8 cellular contexts compared by ENCODE assay signal in the genomic region with DNA sequence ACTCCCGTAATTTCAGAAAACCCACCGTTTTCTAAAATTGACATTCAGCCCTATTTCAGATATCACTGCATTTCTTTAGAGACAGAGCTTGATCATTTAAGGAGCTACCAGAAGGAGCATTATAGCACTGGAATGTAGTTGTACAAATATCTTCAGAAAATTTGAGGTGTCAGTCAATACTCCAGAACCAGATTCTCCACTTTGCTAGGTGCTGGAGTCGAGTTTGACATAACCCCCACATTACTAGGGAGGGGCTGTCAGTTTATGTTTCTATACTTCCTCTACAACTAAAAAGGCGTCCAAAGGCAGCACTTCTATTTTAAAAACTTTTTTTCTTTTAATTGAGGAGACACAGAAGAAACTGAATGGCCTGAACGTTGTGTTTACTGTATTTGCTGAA. TPM values are rescaled to one million over a fixed set of nuclear protein-coding genes. Genes with fewer than 3 reads are reported as not detected.
DNase-seq lines count a peak whose midpoint lies in the region; ATAC-seq lines count a peak whose summit lies in the region.

No MANE protein-coding gene starts in this region.

- peak overlapping the region; percentile 94 for H3K27ac Mint-ChIP-seq in central memory CD8-positive, alpha-beta T cell (ENCODE audit: low read depth)
- H3K27ac Mint-ChIP-seq in naive thymus-derived CD4-positive, alpha-beta T cell = peak overlapping the region in 8 of 9 donors; percentile 27 to 90 (median 76)

- no peaks in the 10 kb centered on the region for H3K9me3 ChIP-seq in HUES64 (ENCODE audit: insufficient read depth, low read depth, low read length)
- no peaks in the 10 kb centered on the region for H3K9me3 ChIP-seq in naive thymus-derived CD4-positive, alpha-beta T cell (ENCODE audit: control insufficient read depth in 2 of 3, low read length in 3 of 3)

- peak overlapping the region; percentile 28 for H2AFZ ChIP-seq in ACC112 (ENCODE audit: low read length, unreplicated experiment)

- H3K9me3 Mint-ChIP-seq in central memory CD8-positive, alpha-beta T cell = no peaks in the 10 kb centered on the region
- H3K9me3 Mint-ChIP-seq in naive thymus-derived CD4-positive, alpha-beta T cell = peaks cover 0 to 5% (median 0%) of the 10 kb centered on the region in 11 donors

- H3K4me1 ChIP-seq in ACC112 (ENCODE audit: control insufficient read depth, insufficient read depth, low read length, unreplicated experiment) (peaks cover 31% of the 10 kb centered on the region), HUES64 (ENCODE audit: insufficient read depth, low read length) (peaks cover 11% of the 10 kb centered on the region; the same call in 1 of the 2 replicates)
- peaks cover 22 to 23% of the 10 kb centered on the region in 2 donors for H3K4me1 ChIP-seq in naive thymus-derived CD4-positive, alpha-beta T cell (ENCODE audit: control insufficient read depth in 2 of 2, insufficient read depth in 2 of 2, low read length in 2 of 2)

- H3K4me1 Mint-ChIP-seq in central memory CD8-positive, alpha-beta T cell = peaks cover 22% of the 10 kb centered on the region
- H3K4me1 Mint-ChIP-seq in naive thymus-derived CD4-positive, alpha-beta T cell = peaks cover 24 to 39% (median 33%) of the 10 kb centered on the region in 7 donors

- ATAC-seq in central memory CD8-positive, alpha-beta T cell (replicated peaks; ENCODE audit: extremely low read depth, poor library complexity, severe bottlenecking) = no peak
- no peak for ATAC-seq in naive thymus-derived CD4-positive, alpha-beta T cell
- no peak for ATAC-seq in GM18867 (IDR thresholded peaks at IDR 0.05; ENCODE audit: unreplicated experiment)
- ATAC-seq in GM18520 (IDR thresholded peaks at IDR 0.05; ENCODE audit: unreplicated experiment) = no peak

- H3K4me3 ChIP-seq in ACC112 (ENCODE audit: low read depth, low read length) = peak overlapping the region; percentile 83
- H3K4me3 ChIP-seq in HUES64 (ENCODE audit: low read length) = peak overlapping the region; percentile 65
- peak overlapping the region; percentile 85 for H3K4me3 ChIP-seq in naive thymus-derived CD4-positive, alpha-beta T cell (ENCODE audit: low read length)

- no peaks in the 10 kb centered on the region for H3K79me2 ChIP-seq in ACC112 (ENCODE audit: control insufficient read depth, insufficient read depth, low read length, unreplicated experiment)

- H3K36me3 ChIP-seq in ACC112 (ENCODE audit: insufficient read depth, low read length) (no peaks in the 10 kb centered on the region), HUES64 (ENCODE audit: insufficient read depth, low read length) (no peaks in the 10 kb centered on the region)
- peaks cover 0 to 4% (median 0%) of the 10 kb centered on the region in 3 experiments for H3K36me3 ChIP-seq in naive thymus-derived CD4-positive, alpha-beta T cell (ENCODE audit: control insufficient read depth in 2 of 3, insufficient read depth in 3 of 3, low read length in 3 of 3)

- no peak overlapping the region for H3K9ac ChIP-seq in HUES64 (ENCODE audit: low read depth, low read length)

- DNase-seq in central memory CD8-positive, alpha-beta T cell (ENCODE audit: low spot score in 2 of 2) = no peak
- DNase-seq in naive thymus-derived CD4-positive, alpha-beta T cell = no peak
- DNase-seq in SHP77 treated with DMSO at 0.1 percent for 48 hours (lab: John Stamatoyannopoulos, UW) = no peak
- DNase-seq in COLO829 (ENCODE audit: low spot score) = no peak

- H3K27ac ChIP-seq in ACC112 (ENCODE audit: low read depth, low read length) = no peak overlapping the region
- no peak overlapping the region for H3K27ac ChIP-seq in HUES64 (ENCODE audit: low read depth, low read length)
- peak overlapping the region; percentile 93 for H3K27ac ChIP-seq in naive thymus-derived CD4-positive, alpha-beta T cell (ENCODE audit: low read depth, low read length)

- intact Hi-C loops in naive thymus-derived CD4-positive, alpha-beta T cell (cut with micrococcal nuclease) = loop anchor here (1.0 to 10.0 kb wide), 8 partner anchors 15 to 879 kb away; a partner anchor contains a TSS

- no peaks in the 10 kb centered on the region for H3K27me3 Mint-ChIP-seq in central memory CD8-positive, alpha-beta T cell
- H3K27me3 Mint-ChIP-seq in naive thymus-derived CD4-positive, alpha-beta T cell = peaks cover 0 to 2% (median 0%) of the 10 kb centered on the region in 5 donors

- H3K36me3 Mint-ChIP-seq in central memory CD8-positive, alpha-beta T cell (ENCODE audit: insufficient read depth) = peaks cover 11% of the 10 kb centered on the region
- peaks cover 0 to 2% (median 0%) of the 10 kb centered on the region in 5 donors for H3K36me3 Mint-ChIP-seq in naive thymus-derived CD4-positive, alpha-beta T cell

- CTCF ChIA-PET in naive thymus-derived CD4-positive, alpha-beta T cell (lab: Charles Lee) = interaction anchor here (0.6 to 2.8 kb wide), 9 partner anchors 11 to 890 kb away, joined by 3 to 20 read pairs (median 3); a partner anchor contains a TSS

- POLR2A ChIA-PET in naive thymus-derived CD4-positive, alpha-beta T cell (lab: Charles Lee) = interaction anchor here (1.0 to 5.8 kb wide), 13 partner anchors 10 to 427 kb away, joined by 3 to 41 read pairs (median 5); a partner anchor contains a TSS

- H3K4me3 Mint-ChIP-seq in central memory CD8-positive, alpha-beta T cell = peak overlapping the region; percentile 85
- H3K4me3 Mint-ChIP-seq in naive thymus-derived CD4-positive, alpha-beta T cell = peak overlapping the region; percentile 81 to 94 (median 89)

- WGBS in HUES64 = 82% methylated on average over 5 of the region's 5 CpGs

- H3K27me3 ChIP-seq in ACC112 (ENCODE audit: insufficient read depth, low read length) = no peaks in the 10 kb centered on the region
- peaks cover 13% of the 10 kb centered on the region for H3K27me3 ChIP-seq in HUES64 (ENCODE audit: insufficient read depth, low read length)
- H3K27me3 ChIP-seq in naive thymus-derived CD4-positive, alpha-beta T cell (ENCODE audit: control insufficient read depth in 2 of 2, insufficient read depth in 2 of 2, low read length in 2 of 2) = no peaks in the 10 kb centered on the region

RNA-seq across cellular contexts. Expression of a gene that starts 0.9 kb away (rescaled TPM):
- polyA plus RNA-seq in HUES64 (2013, experiment 1 of 2) = 5.4 TPM
- 4.8 TPM for polyA plus RNA-seq in HUES64 (2013, experiment 2 of 2)
- total RNA-seq in naive thymus-derived CD4-positive, alpha-beta T cell = 10 to 100 TPM in 4 of 5 experiments, 1 to 10 TPM in 1; 9.5 to 28.9 (median 15.1) TPM
- 1 to 10 TPM; 6.9 to 7.9 TPM for polyA plus RNA-seq in naive thymus-derived CD4-positive, alpha-beta T cell

RNA-seq across cellular contexts. Expression of a gene that starts 15.4 kb away (rescaled TPM):
- polyA plus RNA-seq in HUES64 (2013, experiment 1 of 2) = 31.0 TPM
- 28.7 TPM for polyA plus RNA-seq in HUES64 (2013, experiment 2 of 2)
- 10 to 100 TPM; 31.7 to 62.2 (median 33.4) TPM for total RNA-seq in naive thymus-derived CD4-positive, alpha-beta T cell
- 10 to 100 TPM; 33.2 to 47.7 TPM for polyA plus RNA-seq in naive thymus-derived CD4-positive, alpha-beta T cell
